In genomic region chr2:240216197-240216596, GRCh38 we compare ENCODE assay signal across 20 cellular contexts.
"Had no signal": no experiment of that assay in that cellular context is flagged by ENCODE, and none has a peak within 500 bp of the region (broad histone marks: within the 10 kb centered on the region; RNA-seq: fewer than 3 reads in every experiment).

No MANE protein-coding gene starts in this region.

- H3K27ac ChIP-seq: adrenal gland, cardiac muscle cell, coronary artery, tibial artery, uterus had no signal

- H3K9me3 Mint-ChIP-seq: nephron progenitor cell; stimulated activated naive B cell treated with anti-CD40 and anti-IgM and Interleukin-4, amounts not matched to agents 10 μg/mL and 1 μg/mL and 100 μg/mL, for 72 hours had no signal

- DNase-seq: activated CD4-positive, alpha-beta T cell treated with anti-CD3 and anti-CD28 coated beads for 1 hour; activated CD4-positive, alpha-beta T cell treated with anti-CD3 and anti-CD28 coated beads, Interleukin-2, amount 50 U/mL, for 4 hours; activated naive CD4-positive, alpha-beta T cell; effector CD8-positive, alpha-beta T cell; foreskin fibroblast; hippocampal formation; mesendoderm; nephron progenitor cell; stimulated activated CD4-positive, alpha-beta T cell treated with anti-CD3 and anti-CD28 coated beads, Interleukin-15, amount 100 ng/mL, for 24 hours; stimulated activated CD4-positive, alpha-beta T cell treated with anti-CD3 and anti-CD28 coated beads, Interleukin-4, amount 100 ng/mL, for 1 hour; stimulated activated naive B cell treated with anti-CD40 and anti-IgM and Interleukin-4, amounts not matched to agents 10 μg/mL and 1 μg/mL and 100 μg/mL, for 72 hours; T-helper 1 cell; T1000 had no signal

- FAIRE-seq: endothelial cell of umbilical vein had no signal

- H3K4me3 Mint-ChIP-seq: nephron progenitor cell; stimulated activated naive B cell treated with anti-CD40 and anti-IgM and Interleukin-4, amounts not matched to agents 10 μg/mL and 1 μg/mL and 100 μg/mL, for 72 hours had no signal

- ATAC-seq: SK-N-SH treated with all-trans-retinoic acid at 6 μM for 48 hours; stimulated activated naive B cell treated with anti-CD40 and anti-IgM and Interleukin-4, amounts not matched to agents 10 μg/mL and 1 μg/mL and 100 μg/mL, for 72 hours had no signal

- H3K27ac Mint-ChIP-seq: nephron progenitor cell; stimulated activated naive B cell treated with anti-CD40 and anti-IgM and Interleukin-4, amounts not matched to agents 10 μg/mL and 1 μg/mL and 100 μg/mL, for 72 hours had no signal

- H3K36me3 ChIP-seq: adrenal gland, cardiac muscle cell, tibial artery, uterus had no signal

- H3K4me3 ChIP-seq: adrenal gland, cardiac muscle cell, coronary artery, tibial artery, uterus had no signal

- H3K4me1 ChIP-seq: adrenal gland, tibial artery, uterus had no signal

- H3K36me3 Mint-ChIP-seq: stimulated activated naive B cell treated with anti-CD40 and anti-IgM and Interleukin-4, amounts not matched to agents 10 μg/mL and 1 μg/mL and 100 μg/mL, for 72 hours had no signal

- H3K9me3 ChIP-seq: adrenal gland, tibial artery, uterus had no signal

- H3K4me1 Mint-ChIP-seq: stimulated activated naive B cell treated with anti-CD40 and anti-IgM and Interleukin-4, amounts not matched to agents 10 μg/mL and 1 μg/mL and 100 μg/mL, for 72 hours had no signal
